ENCODE assay signal across 8 cellular contexts in genomic region chr19:45646345-45646698, GRCh38. TPM values are rescaled to one million over a fixed set of nuclear protein-coding genes. Genes with fewer than 3 reads are reported as not detected.
DNase-seq lines count a peak whose midpoint lies in the region; ATAC-seq and TF ChIP-seq lines count a peak whose summit lies in the region.

No MANE protein-coding gene starts in this region.

- H2BK5ac ChIP-seq in neuronal stem cell (ENCODE audit: low read length) = no peak overlapping the region

- ATAC-seq in GM19455 (IDR thresholded peaks at IDR 0.05; ENCODE audit: unreplicated experiment) (no peak), GM21447 (IDR thresholded peaks at IDR 0.05; ENCODE audit: unreplicated experiment) (no peak)

- H2AFZ ChIP-seq in OCI-LY3 (ENCODE audit: low read depth, low read length) (peak overlapping the region; percentile 61), neuronal stem cell (ENCODE audit: low read length) (peak overlapping the region; percentile 83)

- no peak overlapping the region for H3K18ac ChIP-seq in neuronal stem cell (ENCODE audit: low read length)

- H2BK15ac ChIP-seq in neuronal stem cell (ENCODE audit: low read length) = no peak overlapping the region

- no peak overlapping the region for H2AK5ac ChIP-seq in neuronal stem cell (ENCODE audit: low read depth, low read length)

- H3K36me3 ChIP-seq in OCI-LY3 (replicated peaks; ENCODE audit: low read depth, low read length) = no peaks in the 10 kb centered on the region
- H3K36me3 ChIP-seq in neuronal stem cell (replicated peaks in 1 of 2; ENCODE audit: control insufficient read depth in 2 of 2, insufficient read depth in 2 of 2, low read length in 2 of 2) = no peaks in the 10 kb centered on the region

- peak overlapping the region; percentile 64 for H3K9ac ChIP-seq in OCI-LY3 (ENCODE audit: low read length)
- H3K9ac ChIP-seq in neuronal stem cell (ENCODE audit: low read depth, low read length, poor library complexity) = no peak overlapping the region

- H3K79me1 ChIP-seq in neuronal stem cell (ENCODE audit: low read depth, low read length) = no peaks in the 10 kb centered on the region

- H3K4me3 ChIP-seq in GM12864 (ENCODE audit: low read depth, low read length) (peak overlapping the region; percentile 61; the same call in 1 of the 2 replicates), OCI-LY3 (ENCODE audit: low read length) (peak overlapping the region; percentile 76), neuronal stem cell (ENCODE audit: low read length in 2 of 2) (no peak overlapping the region)

- no CpG with 5 or more reads among the region's 9 CpGs for WGBS in neuronal stem cell (ENCODE audit: extremely low coverage in 2 of 2, insufficient read length in 2 of 2, insufficient replicate concordance in 1 of 2), 2 donors

- H3K79me2 ChIP-seq in OCI-LY3 (ENCODE audit: low read length) = no peaks in the 10 kb centered on the region

- H4K8ac ChIP-seq in neuronal stem cell (ENCODE audit: low read depth, low read length) = no peak overlapping the region

- H3K27ac ChIP-seq in OCI-LY3 (ENCODE audit: low read length) = no peak overlapping the region
- H3K27ac ChIP-seq in caudate nucleus (ENCODE audit: low read depth, low read length) = peak overlapping the region; percentile 98
- no peak overlapping the region for H3K27ac ChIP-seq in neuronal stem cell (replicated peaks; ENCODE audit: low read length)

- H2BK12ac ChIP-seq in neuronal stem cell (ENCODE audit: low read length) = no peak overlapping the region

- H3K27me3 ChIP-seq in OCI-LY3 (ENCODE audit: low read depth, low read length) = no peaks in the 10 kb centered on the region
- H3K27me3 ChIP-seq in neuronal stem cell (ENCODE audit: control insufficient read depth in 3 of 3, insufficient read depth in 3 of 3, low read depth in 1 of 3, low read length in 3 of 3) = peaks cover 0 to 19% (median 6%) of the 10 kb centered on the region in 3 experiments

- peak overlapping the region; percentile 74 for H3K4me2 ChIP-seq in OCI-LY3 (ENCODE audit: low read length)
- peak overlapping the region; percentile 57 for H3K4me2 ChIP-seq in neuronal stem cell (ENCODE audit: insufficient read depth, low read length, poor library complexity, severe bottlenecking)

- H3K9me3 ChIP-seq in OCI-LY3 (ENCODE audit: insufficient read depth, low read length) (no peaks in the 10 kb centered on the region), neuronal stem cell (replicated peaks in 1 of 2; ENCODE audit: control insufficient read depth in 2 of 2, insufficient read depth in 1 of 2, low read depth in 1 of 2, low read length in 2 of 2) (no peaks in the 10 kb centered on the region)

- TF ChIP-seq CTCF in GM12864 (IDR thresholded peaks at IDR 0.05; ENCODE audit: low read depth, low read length, missing control alignments) (no peak), OCI-LY3 (IDR thresholded peaks at IDR 0.05; ENCODE audit: low read depth, low read length) (no peak)

- H3K14ac ChIP-seq in neuronal stem cell (ENCODE audit: low read length) = no peak overlapping the region

- H4K20me1 ChIP-seq in OCI-LY3 (ENCODE audit: insufficient read depth, low read length) = no peaks in the 10 kb centered on the region

- H3K4me1 ChIP-seq in OCI-LY3 (ENCODE audit: low read length) = peaks cover 22% of the 10 kb centered on the region
- peaks cover 7 to 15% of the 10 kb centered on the region in 2 donors for H3K4me1 ChIP-seq in neuronal stem cell (ENCODE audit: control insufficient read depth in 2 of 2, insufficient read depth in 1 of 2, low read depth in 1 of 2, low read length in 2 of 2)

- no peak overlapping the region for H4K91ac ChIP-seq in neuronal stem cell (ENCODE audit: low read depth, low read length, poor library complexity)

- no peak overlapping the region for H3K4ac ChIP-seq in neuronal stem cell (ENCODE audit: low read length)

- no peak overlapping the region for H2BK120ac ChIP-seq in neuronal stem cell (ENCODE audit: low read depth, low read length)

- DNase-seq in GM12864 (ENCODE audit: low read depth) (no peak), caudate nucleus (lab: John Stamatoyannopoulos, UW) (no peak), neuronal stem cell (ENCODE audit: low spot score) (no peak), CD1c-positive myeloid dendritic cell (ENCODE audit: extremely low spot score) (no peak), middle frontal gyrus (ENCODE audit: extremely low spot score, low spot score) (no peak)

- H3K23ac ChIP-seq in neuronal stem cell (ENCODE audit: low read depth, low read length, poor library complexity) = no peak overlapping the region

RNA-seq across cellular contexts. Expression of gene EML2, which starts 7.1 kb away (rescaled TPM):
- 8.1 TPM for polyA plus RNA-seq in neuronal stem cell (2013, experiment 1 of 2)
- polyA plus RNA-seq in neuronal stem cell (2013, experiment 2 of 2) = 8.1 TPM

RNA-seq across cellular contexts. Expression of gene GIPR, which starts 21.7 kb away (rescaled TPM):
- polyA plus RNA-seq in neuronal stem cell (2013, experiment 1 of 2) = 0.17 TPM
- polyA plus RNA-seq in neuronal stem cell (2013, experiment 2 of 2) = 0.03 TPM

RNA-seq across cellular contexts. Expression of gene GPR4, which starts 44.3 kb away (rescaled TPM):
- polyA plus RNA-seq in neuronal stem cell (2013, experiment 1 of 2) = 0.04 TPM
- polyA plus RNA-seq in neuronal stem cell (2013, experiment 2 of 2) = 0.06 TPM

RNA-seq across cellular contexts. Expression of gene SNRPD2, which starts 45.4 kb away (rescaled TPM):
- 2,162 TPM for polyA plus RNA-seq in neuronal stem cell (2013, experiment 1 of 2)
- 2,125 TPM for polyA plus RNA-seq in neuronal stem cell (2013, experiment 2 of 2)

RNA-seq across cellular contexts. Expression of gene QPCTL, which starts 46.1 kb away (rescaled TPM):
- polyA plus RNA-seq in neuronal stem cell (2013, experiment 1 of 2) = 9.8 TPM
- 10.3 TPM for polyA plus RNA-seq in neuronal stem cell (2013, experiment 2 of 2)

Comparison
In these comparisons a context has a peak if more than half of its experiments do, and no peak if none do; other contexts are left out.
1. H3K4me3 ChIP-seq: peak in GM12864 (single experiment) and OCI-LY3 (single experiment); none in neuronal stem cell (0 of 2).